In genomic region chr16:56984639-56985038, GRCh38 we compare ENCODE assay signal across 15 cellular contexts. TPM values are rescaled to one million over a fixed set of nuclear protein-coding genes. Genes with fewer than 3 reads are reported as not detected.
A peak's percentile ranks its signal among the peaks of the same experiment; 100 is the strongest.
DNase-seq lines count a peak whose midpoint lies in the region; ATAC-seq and TF ChIP-seq lines count a peak whose summit lies in the region.
"Had no signal": no experiment of that assay in that cellular context is flagged by ENCODE, and none has a peak within 500 bp of the region (broad histone marks: within the 10 kb centered on the region; RNA-seq: fewer than 3 reads in every experiment).

No MANE protein-coding gene starts in this region.

- H3K9me2 ChIP-seq in Loucy (replicated peaks; ENCODE audit: low read depth, low read length) (no peaks in the 10 kb centered on the region), SK-N-SH (no peaks in the 10 kb centered on the region)

- peak overlapping the region; percentile 100 for H3K27ac Mint-ChIP-seq in activated naive CD4-positive, alpha-beta T cell treated with anti-CD3 and anti-CD28 coated beads for 36 hours
- H3K27ac Mint-ChIP-seq in dendritic cell treated with granulocyte-macrophage colony-stimulating factor and Interleukin-4, amounts not matched to agents 40 ng/mL and 50 ng/mL, for 4 days, result peak overlapping the region; percentile 68
- peak overlapping the region; percentile 99 for H3K27ac Mint-ChIP-seq in stimulated activated memory B cell treated with anti-CD40 and anti-IgM and Interleukin-4, amounts not matched to agents 10 μg/mL and 1 μg/mL and 100 μg/mL, for 72 hours

- no peak overlapping the region for H3K4me3 ChIP-seq in Loucy (ENCODE audit: low read length, poor library complexity, severe bottlenecking)
- no peak overlapping the region for H3K4me3 ChIP-seq in SK-N-SH (ENCODE audit: low read depth in 2 of 2, low read length in 1 of 2)
- H3K4me3 ChIP-seq: esophagus squamous epithelium, stomach had no signal

- CTCF ChIA-PET in activated naive CD4-positive, alpha-beta T cell treated with anti-CD3 and anti-CD28 coated beads for 36 hours (lab: Charles Lee), result interaction anchor here (0.7 to 5.1 kb wide), 4 partner anchors 20 to 152 kb away, joined by 3 to 39 read pairs (median 6); no protein-coding TSS in a partner anchor
- CTCF ChIA-PET in SK-N-SH (lab: Yijun Ruan, JAX), result interaction anchor here (1.3 to 3.6 kb wide), 2 partner anchors 19 to 99 kb away, joined by 3 to 17 read pairs; no protein-coding TSS in a partner anchor

- H4K20me1 ChIP-seq in Loucy (ENCODE audit: insufficient read depth, low read length, poor library complexity, severe bottlenecking), result no peaks in the 10 kb centered on the region
- no peaks in the 10 kb centered on the region for H4K20me1 ChIP-seq in SK-N-SH (ENCODE audit: insufficient read depth)

- peak overlapping the region; percentile 32 for H3K4me3 Mint-ChIP-seq in activated naive CD4-positive, alpha-beta T cell treated with anti-CD3 and anti-CD28 coated beads for 36 hours
- H3K4me3 Mint-ChIP-seq in dendritic cell treated with granulocyte-macrophage colony-stimulating factor and Interleukin-4, amounts not matched to agents 40 ng/mL and 50 ng/mL, for 4 days, result no peak overlapping the region
- H3K4me3 Mint-ChIP-seq in stimulated activated memory B cell treated with anti-CD40 and anti-IgM and Interleukin-4, amounts not matched to agents 10 μg/mL and 1 μg/mL and 100 μg/mL, for 72 hours, result peak overlapping the region; percentile 52

- H3K79me2 ChIP-seq in Loucy (ENCODE audit: insufficient read depth, low read length) (peaks cover 9% of the 10 kb centered on the region), SK-N-SH (ENCODE audit: insufficient read depth) (no peaks in the 10 kb centered on the region)

- TF ChIP-seq CTCF in Loucy (conservative IDR thresholded peaks at IDR 0.05; ENCODE audit: low read length) (no peak), SK-N-SH (IDR thresholded peaks at IDR 0.05) (no peak)

- peak; percentile 69 for DNase-seq in activated naive CD4-positive, alpha-beta T cell treated with anti-CD3 and anti-CD28 coated beads for 36 hours
- DNase-seq in activated naive CD4-positive, alpha-beta T cell treated with anti-CD3 and anti-CD28 coated beads, Interleukin-2, amount 50 U/mL, for 16 hours, result no peak
- DNase-seq in SK-N-SH, result no peak
- DNase-seq: esophagus squamous epithelium; midbrain; NCI-H1436 treated with DMSO at 0.1 percent for 48 hours; NCI-H524 treated with DMSO at 0.1 percent for 48 hours; stimulated activated CD4-positive, alpha-beta T cell treated with anti-CD3 and anti-CD28 coated beads, Interleukin-4, amount 100 ng/mL, for 24 hours; stomach had no signal

- H3K27me3 Mint-ChIP-seq in activated naive CD4-positive, alpha-beta T cell treated with anti-CD3 and anti-CD28 coated beads for 36 hours (ENCODE audit: low read depth), result no peaks in the 10 kb centered on the region
- H3K27me3 Mint-ChIP-seq in dendritic cell treated with granulocyte-macrophage colony-stimulating factor and Interleukin-4, amounts not matched to agents 40 ng/mL and 50 ng/mL, for 4 days, result peaks cover 2% of the 10 kb centered on the region
- no peaks in the 10 kb centered on the region for H3K27me3 Mint-ChIP-seq in stimulated activated memory B cell treated with anti-CD40 and anti-IgM and Interleukin-4, amounts not matched to agents 10 μg/mL and 1 μg/mL and 100 μg/mL, for 72 hours

- no peaks in the 10 kb centered on the region for H3K9me3 Mint-ChIP-seq in activated naive CD4-positive, alpha-beta T cell treated with anti-CD3 and anti-CD28 coated beads for 36 hours
- no peaks in the 10 kb centered on the region for H3K9me3 Mint-ChIP-seq in dendritic cell treated with granulocyte-macrophage colony-stimulating factor and Interleukin-4, amounts not matched to agents 40 ng/mL and 50 ng/mL, for 4 days
- no peaks in the 10 kb centered on the region for H3K9me3 Mint-ChIP-seq in stimulated activated memory B cell treated with anti-CD40 and anti-IgM and Interleukin-4, amounts not matched to agents 10 μg/mL and 1 μg/mL and 100 μg/mL, for 72 hours

- H3K9ac ChIP-seq in Loucy (ENCODE audit: low read depth, low read length, poor library complexity, severe bottlenecking) (peak overlapping the region; percentile 25), SK-N-SH (no peak overlapping the region)

- H3K36me3 ChIP-seq in Loucy (ENCODE audit: insufficient read depth, low read length) (no peaks in the 10 kb centered on the region), SK-N-SH (replicated peaks in 1 of 2; ENCODE audit: control insufficient read depth in 1 of 2, insufficient read depth in 2 of 2, low read length in 1 of 2) (no peaks in the 10 kb centered on the region)
- H3K36me3 ChIP-seq: stomach had no signal

- peaks cover 43% of the 10 kb centered on the region for H3K4me1 ChIP-seq in Loucy (ENCODE audit: insufficient read depth, low read length, poor library complexity, severe bottlenecking)
- peaks cover 3 to 11% of the 10 kb centered on the region in 2 experiments; a peak in 2 of 4 replicates for H3K4me1 ChIP-seq in SK-N-SH (ENCODE audit: control insufficient read depth in 1 of 2, insufficient read depth in 2 of 2, low read depth in 1 of 2, low read length in 1 of 2)

- H3F3A ChIP-seq in Loucy (ENCODE audit: low read depth), result no peaks in the 10 kb centered on the region
- no peaks in the 10 kb centered on the region for H3F3A ChIP-seq in SK-N-SH (replicated peaks; ENCODE audit: insufficient read depth)

- POLR2A ChIA-PET in SK-N-SH (lab: Yijun Ruan, JAX), result no interaction called here

- WGBS in SK-N-SH (ENCODE audit: low lambda C conversion rate), result 95% methylated on average over 6 of the region's 6 CpGs

- no peak for TF ChIP-seq RAD21 in SK-N-SH (IDR thresholded peaks at IDR 0.05; ENCODE audit: low read length)

- peaks cover 30% of the 10 kb centered on the region for H3K36me3 Mint-ChIP-seq in activated naive CD4-positive, alpha-beta T cell treated with anti-CD3 and anti-CD28 coated beads for 36 hours (ENCODE audit: low read depth)
- H3K36me3 Mint-ChIP-seq in dendritic cell treated with granulocyte-macrophage colony-stimulating factor and Interleukin-4, amounts not matched to agents 40 ng/mL and 50 ng/mL, for 4 days (ENCODE audit: low read depth), result peaks cover 6% of the 10 kb centered on the region
- H3K36me3 Mint-ChIP-seq in stimulated activated memory B cell treated with anti-CD40 and anti-IgM and Interleukin-4, amounts not matched to agents 10 μg/mL and 1 μg/mL and 100 μg/mL, for 72 hours, result peaks cover 54% of the 10 kb centered on the region

- H3K4me2 ChIP-seq in Loucy (ENCODE audit: low read depth, low read length, poor library complexity, severe bottlenecking) (no peak overlapping the region), SK-N-SH (no peak overlapping the region)

- intact Hi-C loops in activated naive CD4-positive, alpha-beta T cell treated with anti-CD3 and anti-CD28 coated beads for 36 hours (cut with micrococcal nuclease), result loop anchor here (1.0 to 5.0 kb wide), 2 partner anchors 20 to 372 kb away; no protein-coding TSS in a partner anchor
- intact Hi-C loops in dendritic cell treated with granulocyte-macrophage colony-stimulating factor and Interleukin-4, amounts not matched to agents 40 ng/mL and 50 ng/mL, for 4 days (cut with micrococcal nuclease), result no loop called here

- H3K9me3 ChIP-seq in Loucy (ENCODE audit: insufficient read depth, low read depth, low read length) (no peaks in the 10 kb centered on the region), SK-N-SH (no peaks in the 10 kb centered on the region)
- H3K9me3 ChIP-seq: esophagus squamous epithelium, stomach had no signal

- H3K4me1 Mint-ChIP-seq in activated naive CD4-positive, alpha-beta T cell treated with anti-CD3 and anti-CD28 coated beads for 36 hours (ENCODE audit: low read depth), result peaks cover 72% of the 10 kb centered on the region
- H3K4me1 Mint-ChIP-seq in dendritic cell treated with granulocyte-macrophage colony-stimulating factor and Interleukin-4, amounts not matched to agents 40 ng/mL and 50 ng/mL, for 4 days (ENCODE audit: low read depth), result peaks cover 56% of the 10 kb centered on the region
- H3K4me1 Mint-ChIP-seq in stimulated activated memory B cell treated with anti-CD40 and anti-IgM and Interleukin-4, amounts not matched to agents 10 μg/mL and 1 μg/mL and 100 μg/mL, for 72 hours, result peaks cover 95% of the 10 kb centered on the region

- no peak for ATAC-seq in stimulated activated memory B cell treated with anti-CD40 and anti-IgM and Interleukin-4, amounts not matched to agents 10 μg/mL and 1 μg/mL and 100 μg/mL, for 72 hours
- ATAC-seq in GM21447 (IDR thresholded peaks at IDR 0.05; ENCODE audit: unreplicated experiment), result no peak
- no peak for ATAC-seq in GM19328 (IDR thresholded peaks at IDR 0.05; ENCODE audit: unreplicated experiment)
- ATAC-seq: Right ventricle myocardium inferior had no signal

- H2AFZ ChIP-seq in Loucy (ENCODE audit: low read length) (0 out of 2 replicates have a peak overlapping the region, but pooled peaks have one; percentile 2), SK-N-SH (ENCODE audit: low read depth) (no peak overlapping the region)

- no peak for TF ChIP-seq EP300 in SK-N-SH (IDR thresholded peaks at IDR 0.05; ENCODE audit: borderline replicate concordance in 1 of 2, low read depth in 1 of 2, low read length in 1 of 2)

- H3K27ac ChIP-seq in SK-N-SH (ENCODE audit: low read depth in 2 of 2, low read length in 1 of 2), result no peak overlapping the region

- no peaks in the 10 kb centered on the region for H3K27me3 ChIP-seq in Loucy (ENCODE audit: insufficient read depth, low read length, poor library complexity, severe bottlenecking)
- no peaks in the 10 kb centered on the region for H3K27me3 ChIP-seq in SK-N-SH (ENCODE audit: insufficient read depth)
- H3K27me3 ChIP-seq: esophagus squamous epithelium, stomach had no signal

TF ChIP-seq in SK-N-SH, 30 proteins besides CTCF, POLR2A, EP300 and RAD21 (continues in another document):
- TF ChIP-seq FOSL2 (IDR thresholded peaks at IDR 0.05; ENCODE audit: borderline replicate concordance, low read depth), result no peak
- no peak for TF ChIP-seq TEAD4 (IDR thresholded peaks at IDR 0.05; ENCODE audit: borderline replicate concordance, insufficient read depth)
- no peak for TF ChIP-seq SMC3 (IDR thresholded peaks at IDR 0.05; ENCODE audit: low read depth, low read length)
- no peak for TF ChIP-seq POLR2AphosphoS5 (IDR thresholded peaks at IDR 0.05; ENCODE audit: low read depth, low read length)

RNA-seq across cellular contexts. Expression of gene NLRC5, which starts 4.7 kb away (rescaled TPM):
- 100 to 1,000 TPM; 104 to 119 TPM for total RNA-seq in activated naive CD4-positive, alpha-beta T cell treated with anti-CD3 and anti-CD28 coated beads for 36 hours
- 6.5 and 7.8 TPM in 2 replicates for polyA plus RNA-seq in SK-N-SH (2012; rRNA removed)
- polyA plus RNA-seq in SK-N-SH (2012; cell fraction: cytosol; rRNA removed), result 2.3 and 2.9 TPM in 2 replicates
- polyA plus RNA-seq in SK-N-SH (2012; cell fraction: nucleus; rRNA removed), result 32.3 and 33.4 TPM in 2 replicates

RNA-seq across cellular contexts. Expression of gene CETP, which starts 22.9 kb away (rescaled TPM):
- total RNA-seq in activated naive CD4-positive, alpha-beta T cell treated with anti-CD3 and anti-CD28 coated beads for 36 hours, result not detected
- not detected in 2 replicates for polyA plus RNA-seq in SK-N-SH (2012; rRNA removed)
- 0.03 TPM in 1 of 2 replicates, not detected in the other for polyA plus RNA-seq in SK-N-SH (2012; cell fraction: cytosol; rRNA removed)
- 0.05 TPM in 1 of 2 replicates, not detected in the other for polyA plus RNA-seq in SK-N-SH (2012; cell fraction: nucleus; rRNA removed)

RNA-seq across cellular contexts. Expression of gene HERPUD1, which starts 52.7 kb away (rescaled TPM):
- total RNA-seq in activated naive CD4-positive, alpha-beta T cell treated with anti-CD3 and anti-CD28 coated beads for 36 hours, result 100 to 1,000 TPM; 118 to 120 TPM
- 46.3 and 71.1 TPM in 2 replicates for polyA plus RNA-seq in SK-N-SH (2012; rRNA removed)
- 49.4 and 54.4 TPM in 2 replicates for polyA plus RNA-seq in SK-N-SH (2012; cell fraction: cytosol; rRNA removed)
- polyA plus RNA-seq in SK-N-SH (2012; cell fraction: nucleus; rRNA removed), result 37.9 and 75.2 TPM in 2 replicates
